8 cellular contexts compared by ENCODE assay signal in genomic region chr3:4978966-4979400, GRCh38. TPM values are rescaled to one million over a fixed set of nuclear protein-coding genes. Genes with fewer than 3 reads are reported as not detected.
DNase-seq lines count a peak whose midpoint lies in the region; ATAC-seq and TF ChIP-seq lines count a peak whose summit lies in the region.

No MANE protein-coding gene starts in this region.

- WGBS in psoas muscle, 3 donors: 0 to 4% (median 1%) methylated on average over 5 to 27 of the region's 27 CpGs

- H3K36me3 Mint-ChIP-seq in T-cell: peaks cover 20% of the 10 kb centered on the region

- DNase-seq in GM10248 (ENCODE audit: extremely low spot score) (peak; percentile 90), HCT116 (ENCODE audit: low read depth, low spot score) (peak; percentile 95), MM.1S (peak; percentile 87), T-cell (peak; percentile 50 to 92 (median 81)), amygdala (lab: John Stamatoyannopoulos, UW) (peak in 54 of 56 donors; percentile 46 to 94 (median 83)), right atrium auricular region (ENCODE audit: low spot score) (peak; percentile 96), psoas muscle (peak; percentile 96 to 97), NCI-H2107 treated with DMSO at 0.1 percent for 48 hours (lab: John Stamatoyannopoulos, UW; ENCODE audit: unreplicated experiment) (no peak)

- peak overlapping the region; percentile 91 for H3K27ac ChIP-seq in HCT116 (ENCODE audit: low read depth, low read length)
- H3K27ac ChIP-seq in MM.1S (ENCODE audit: low read length): peak overlapping the region; percentile 96
- H3K27ac ChIP-seq in right atrium auricular region: peak overlapping the region; percentile 96 to 98
- H3K27ac ChIP-seq in psoas muscle: peak overlapping the region; percentile 100

- intact Hi-C loops in HCT116 (cut with micrococcal nuclease) (loop anchor here (1.0 to 5.0 kb wide), 4 partner anchors 44 to 322 kb away; partner anchors contain the start of gene EDEM1), psoas muscle (cut with DNase I) (loop anchor here in 1 of 2 donors (5.0 kb wide), 1 partner anchor 152 kb away; no protein-coding TSS in a partner anchor)

- peak overlapping the region; percentile 52 to 87 for H3K27ac Mint-ChIP-seq in T-cell

- H3K4me2 ChIP-seq in HCT116 (ENCODE audit: low read length) (peak overlapping the region; percentile 90), MM.1S (ENCODE audit: low read depth, low read length) (peak overlapping the region; percentile 99)

- no peaks in the 10 kb centered on the region for H3K27me3 ChIP-seq in HCT116 (ENCODE audit: insufficient read depth, low read length)
- no peaks in the 10 kb centered on the region for H3K27me3 ChIP-seq in MM.1S (replicated peaks; ENCODE audit: insufficient read depth, low read length)
- H3K27me3 ChIP-seq in right atrium auricular region: no peaks in the 10 kb centered on the region
- H3K27me3 ChIP-seq in psoas muscle (ENCODE audit: insufficient read depth in 3 of 3, low read length in 2 of 3): no peaks in the 10 kb centered on the region

- peaks cover 50 to 70% of the 10 kb centered on the region in 2 experiments for H3K4me1 ChIP-seq in HCT116 (ENCODE audit: control insufficient read depth in 1 of 2, insufficient read depth in 2 of 2, low read length in 2 of 2)
- H3K4me1 ChIP-seq in MM.1S (ENCODE audit: low read length): peaks cover 16% of the 10 kb centered on the region
- H3K4me1 ChIP-seq in right atrium auricular region: peaks cover 0 to 50% of the 10 kb centered on the region in 2 donors
- H3K4me1 ChIP-seq in psoas muscle: peaks cover 17% of the 10 kb centered on the region

- CTCF ChIA-PET in GM10248 (lab: Yijun Ruan, JAX): interaction anchor here (0.6 to 7.2 kb wide), 28 partner anchors 8 to 268 kb away, joined by 3 to 52 read pairs (median 5); no protein-coding TSS in a partner anchor
- CTCF ChIA-PET in HCT116 (lab: Charles Lee): interaction anchor here (0.8 to 4.7 kb wide), 12 partner anchors 9 to 267 kb away, joined by 3 to 59 read pairs (median 4); no protein-coding TSS in a partner anchor
- CTCF ChIA-PET in T-cell (lab: Charles Lee): interaction anchor here (0.6 to 2.6 kb wide), 17 partner anchors 14 to 267 kb away, joined by 3 to 11 read pairs (median 4); no protein-coding TSS in a partner anchor

- ATAC-seq in HCT116 (peak; percentile 62), T-cell (replicated peaks in 1 of 4) (peak; percentile 59 to 67 (median 64)), psoas muscle (peak; percentile 60 to 73 (median 65))

- BruUV-seq in HCT116 (replicated peaks; lab: Mats Ljungman, UMichigan): no TSS peak

- no peaks in the 10 kb centered on the region for H3K9me3 Mint-ChIP-seq in T-cell

- H3K79me2 ChIP-seq in HCT116 (ENCODE audit: insufficient read depth, low read length) (peaks cover 42% of the 10 kb centered on the region), MM.1S (ENCODE audit: low read length) (peaks cover 9% of the 10 kb centered on the region; the same call in 1 of the 2 replicates)

- H2AFZ ChIP-seq in HCT116 (ENCODE audit: low read depth, low read length, poor library complexity, severe bottlenecking): no peak overlapping the region
- peak overlapping the region; percentile 87 for H2AFZ ChIP-seq in MM.1S (ENCODE audit: low read length)

- no peaks in the 10 kb centered on the region for H3K27me3 Mint-ChIP-seq in T-cell

- peaks cover 39% of the 10 kb centered on the region for H3F3A ChIP-seq in MM.1S (ENCODE audit: insufficient read depth, low read length)

- RAD21 ChIA-PET in HCT116 (lab: Charles Lee; ENCODE audit: low non-redundant PET in 1 of 2, low total read pairs in 2 of 2, uncharacterized antibody in 2 of 2, unreplicated experiment in 2 of 2): interaction anchor here (0.7 to 1.6 kb wide), 10 partner anchors 8 to 268 kb away, joined by 3 to 6 read pairs (median 4); no protein-coding TSS in a partner anchor

- H3K9me2 ChIP-seq in HCT116 (ENCODE audit: insufficient read depth): no peaks in the 10 kb centered on the region
- no peaks in the 10 kb centered on the region for H3K9me2 ChIP-seq in MM.1S (replicated peaks; ENCODE audit: insufficient read depth, low read length)

- H4K20me1 ChIP-seq in HCT116 (ENCODE audit: insufficient read depth) (peaks cover 12% of the 10 kb centered on the region; the same call in 1 of the 2 replicates), MM.1S (ENCODE audit: insufficient read depth, low read length) (no peaks in the 10 kb centered on the region)

- POLR2A ChIA-PET in GM10248 (lab: Yijun Ruan, JAX) (interaction anchor here (0.6 to 2.8 kb wide), 16 partner anchors 8 to 228 kb away, joined by 3 to 33 read pairs (median 4); no protein-coding TSS in a partner anchor), HCT116 (lab: Charles Lee) (interaction anchor here (0.6 to 5.1 kb wide), 11 partner anchors 8 to 258 kb away, joined by 3 to 39 read pairs (median 4); no protein-coding TSS in a partner anchor), T-cell (lab: Charles Lee) (interaction anchor here (0.6 to 2.5 kb wide), 25 partner anchors 8 to 1656 kb away, joined by 3 to 22 read pairs (median 5); no protein-coding TSS in a partner anchor)

- H3K36me3 ChIP-seq in HCT116 (ENCODE audit: control insufficient read depth in 1 of 2, insufficient read depth in 2 of 2, low read length in 2 of 2) (peaks cover 8 to 30% of the 10 kb centered on the region in 2 experiments; a peak in 3 of 4 replicates), MM.1S (replicated peaks; ENCODE audit: insufficient read depth, low read length) (no peaks in the 10 kb centered on the region; the same call in 1 of the 2 replicates), right atrium auricular region (peaks cover 12% of the 10 kb centered on the region), psoas muscle (ENCODE audit: insufficient read depth in 1 of 2, low read depth in 1 of 2) (peaks cover 0 to 33% of the 10 kb centered on the region in 2 donors)

- H3K4me1 Mint-ChIP-seq in T-cell: peaks cover 55 to 63% (median 63%) of the 10 kb centered on the region in 3 donors

- peak overlapping the region; percentile 72 to 87 for H3K4me3 ChIP-seq in HCT116 (replicated peaks in 1 of 2; ENCODE audit: low read depth in 1 of 2, low read length in 2 of 2)
- peak overlapping the region; percentile 78 for H3K4me3 ChIP-seq in MM.1S (ENCODE audit: low read length)
- H3K4me3 ChIP-seq in right atrium auricular region: peak overlapping the region; percentile 87 to 92
- H3K4me3 ChIP-seq in psoas muscle: peak overlapping the region; percentile 99

- no peak for TF ChIP-seq RAD21 in HCT116 (IDR thresholded peaks at IDR 0.05; ENCODE audit: low read depth)

- peak overlapping the region; percentile 94 to 98 (median 95) for H3K4me3 Mint-ChIP-seq in T-cell

- H3K9me3 ChIP-seq in HCT116 (ENCODE audit: control insufficient read depth in 1 of 2, insufficient read depth in 1 of 2, low read depth in 1 of 2, low read length in 2 of 2): no peaks in the 10 kb centered on the region
- H3K9me3 ChIP-seq in MM.1S (replicated peaks; ENCODE audit: insufficient read depth, low read length): no peaks in the 10 kb centered on the region
- no peaks in the 10 kb centered on the region for H3K9me3 ChIP-seq in right atrium auricular region
- H3K9me3 ChIP-seq in psoas muscle: no peaks in the 10 kb centered on the region

- H3K9ac ChIP-seq in HCT116 (ENCODE audit: low read length) (peak overlapping the region; percentile 96), MM.1S (ENCODE audit: low read length) (peak overlapping the region; percentile 83)

- TF ChIP-seq CTCF in GM10248 (IDR thresholded peaks at IDR 0.05; ENCODE audit: control extremely low read depth, extremely low read depth, low read depth, missing control alignments) (no peak), HCT116 (IDR thresholded peaks at IDR 0.05 in 2 of 3, conservative IDR thresholded peaks at IDR 0.05 in 1 of 3; ENCODE audit: borderline replicate concordance in 1 of 3, insufficient read depth in 1 of 3, low read depth in 2 of 3, low read length in 2 of 3) (no peak), MM.1S (IDR thresholded peaks at IDR 0.05; ENCODE audit: low read length) (no peak), right atrium auricular region (IDR thresholded peaks at IDR 0.05) (no peak), psoas muscle (IDR thresholded peaks at IDR 0.05) (no peak)

- no peak for TF ChIP-seq POLR2A in HCT116 (IDR thresholded peaks at IDR 0.05; ENCODE audit: borderline replicate concordance, extremely low read depth, insufficient read depth, insufficient read length)

TF ChIP-seq in HCT116, 20 proteins besides CTCF, POLR2A, EP300 and RAD21:
- TF ChIP-seq EZH2 (IDR thresholded peaks at IDR 0.05) (no peak), ELF1 (IDR thresholded peaks at IDR 0.05; ENCODE audit: borderline replicate concordance, low read depth) (no peak)

RNA-seq across cellular contexts. Expression of gene BHLHE40, which starts 0.3 kb away (rescaled TPM):
- total RNA-seq in HCT116 (2021; ENCODE audit: unreplicated experiment) (81.6 TPM), T-cell (100 to 1,000 TPM in 1 of 5 donors, 10 to 100 TPM in 4; 54.1 to 177 (median 85.8) TPM), right atrium auricular region (10 to 100 TPM; 32.3 to 49.5 TPM), psoas muscle (100 to 1,000 TPM in 1 of 4 donors, 10 to 100 TPM in 3; 22.7 to 143 (median 77.0) TPM)
- 129 and 166 TPM in 2 replicates for polyA plus RNA-seq in HCT116 (2012)
- polyA plus RNA-seq in psoas muscle: 10 to 100 TPM; 16.7 to 65.1 (median 33.5) TPM
